ENCODE assay signal across 8 cellular contexts in the genomic region with DNA sequence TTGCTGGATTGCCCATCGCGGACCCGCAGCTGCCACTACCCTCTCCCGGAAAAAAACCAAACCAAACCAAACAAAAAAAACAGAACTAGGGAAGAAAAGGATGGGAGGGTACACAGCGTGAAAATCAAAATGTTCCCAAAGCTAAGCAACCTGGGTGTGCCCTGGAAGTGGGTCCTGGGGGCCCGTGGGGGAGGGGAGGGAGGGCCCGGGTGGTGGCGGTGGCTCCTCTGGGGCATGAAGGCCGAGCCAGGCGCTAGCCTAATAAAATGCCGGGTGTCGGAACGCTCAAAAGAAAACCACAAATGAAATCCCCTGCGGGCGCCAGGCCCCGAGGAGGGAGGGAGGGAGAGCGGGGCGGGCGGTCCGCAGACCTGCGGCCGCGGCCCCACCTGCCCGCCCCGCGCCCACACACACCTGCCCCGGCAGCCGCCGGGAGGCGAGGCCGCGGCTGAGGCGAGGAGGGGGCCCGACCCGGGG. TPM values are rescaled to one million over a fixed set of nuclear protein-coding genes. Genes with fewer than 3 reads are reported as not detected.
DNase-seq lines count a peak whose midpoint lies in the region; ATAC-seq, FAIRE-seq and TF ChIP-seq lines count a peak whose summit lies in the region.

No MANE protein-coding gene starts in this region.

- intact Hi-C loops in body of pancreas (cut with DNase I): loop anchor here (10.0 kb wide), 1 partner anchor 187 kb away; no protein-coding TSS in a partner anchor

- ATAC-seq in A549: peak; percentile 25 to 57; a peak in 5 of 6 replicates
- peak; percentile 28 for ATAC-seq in GM18858 (IDR thresholded peaks at IDR 0.05; ENCODE audit: unreplicated experiment)
- ATAC-seq in HG03060 (IDR thresholded peaks at IDR 0.05; ENCODE audit: low read depth, unreplicated experiment): peak; percentile 23
- peak; percentile 51 for ATAC-seq in body of pancreas

- TF ChIP-seq RAD21 in A549 (conservative IDR thresholded peaks at IDR 0.05 in 1 of 2, IDR thresholded peaks at IDR 0.05 in 1 of 2): no peak

- H3K27me3 ChIP-seq in Peyer's patch (no peaks in the 10 kb centered on the region), body of pancreas (no peaks in the 10 kb centered on the region)

- no peak for TF ChIP-seq EP300 in A549 (IDR thresholded peaks at IDR 0.05)

- no peak for FAIRE-seq in A549 (lab: Jason Lieb, UNC)

- POLR2A ChIA-PET in A549 (lab: Yijun Ruan, JAX): no interaction called here

- H3K4me3 ChIP-seq in A549: peak overlapping the region; percentile 100
- H3K4me3 ChIP-seq in Peyer's patch: peak overlapping the region; percentile 89 to 99 (median 94)
- peak overlapping the region; percentile 17 to 88 for H3K4me3 ChIP-seq in body of pancreas

- CTCF ChIA-PET in A549 (lab: Yijun Ruan, JAX): no interaction called here

- H3K4me2 ChIP-seq in A549: peak overlapping the region; percentile 88

- TF ChIP-seq CTCF in A549 (IDR thresholded peaks at IDR 0.05) (no peak), Peyer's patch (IDR thresholded peaks at IDR 0.05) (no peak), body of pancreas (IDR thresholded peaks at IDR 0.05) (no peak)

- peaks cover 5% of the 10 kb centered on the region; the same call in 2 of the 3 replicates for H3K4me1 ChIP-seq in A549
- peaks cover 0 to 18% (median 2%) of the 10 kb centered on the region in 4 donors for H3K4me1 ChIP-seq in Peyer's patch
- H3K4me1 ChIP-seq in body of pancreas: peaks cover 20% of the 10 kb centered on the region

- no peak for DNase-seq in A549 (ENCODE audit: low read depth in 1 of 2, low spot score in 1 of 2)
- DNase-seq in Peyer's patch: peak in 2 of 3 donors; percentile 21 to 51
- peak; percentile 12 to 29 (median 18) for DNase-seq in body of pancreas
- peak; percentile 85 for DNase-seq in islet precursor cell
- peak; percentile 35 for DNase-seq in stimulated activated CD4-positive, alpha-beta T cell treated with anti-CD3 and anti-CD28 coated beads, Interleukin-4, amount 100 ng/mL, for 1 hour
- DNase-seq in SHP77 treated with DMSO at 0.1 percent for 48 hours (lab: John Stamatoyannopoulos, UW): no peak

- WGBS in A549 (ENCODE audit: missing lambda C conversion rate): 6% methylated on average over 15 of the region's 35 CpGs
- 1 to 2% methylated on average over 12 to 19 of the region's 35 CpGs for WGBS in body of pancreas, 2 donors

- H3K27ac ChIP-seq in A549 (peak overlapping the region; percentile 84 to 94), Peyer's patch (peak overlapping the region; percentile 73 to 94 (median 88)), body of pancreas (peak overlapping the region; percentile 72 to 88 (median 83))

- H3K36me3 ChIP-seq in Peyer's patch (no peaks in the 10 kb centered on the region), body of pancreas (replicated peaks in 1 of 2; ENCODE audit: insufficient read depth in 1 of 2, low read depth in 2 of 2) (no peaks in the 10 kb centered on the region)

- H3K9me3 ChIP-seq in A549 (no peaks in the 10 kb centered on the region), Peyer's patch (no peaks in the 10 kb centered on the region), body of pancreas (no peaks in the 10 kb centered on the region)

- TF ChIP-seq POLR2A in A549 (IDR thresholded peaks at IDR 0.05; ENCODE audit: low read length) (no peak), Peyer's patch (IDR thresholded peaks at IDR 0.05) (no peak), body of pancreas (IDR thresholded peaks at IDR 0.05) (no peak)

TF ChIP-seq in A549, 52 proteins besides CTCF, POLR2A, EP300 and RAD21:
- no peak for TF ChIP-seq CHD4 (IDR thresholded peaks at IDR 0.05; ENCODE audit: borderline replicate concordance)
- 0 out of 2 replicates have a peak, but pooled peaks have one; percentile 27 for TF ChIP-seq PHF8 (IDR thresholded peaks at IDR 0.05; ENCODE audit: borderline replicate concordance, low read depth)
- no peak for TF ChIP-seq POLR2AphosphoS2 (conservative IDR thresholded peaks at IDR 0.05; ENCODE audit: low read length)

RNA-seq across cellular contexts. Expression of gene HECTD4, which starts 0.8 kb away (rescaled TPM):
- polyA plus RNA-seq in A549 (2011; rRNA removed) (14.7 and 21.4 TPM in 2 replicates), A549 (2017; fragmentation: RNase III; extraction: RNeasy Plus Mini Kit Qiagen cat#74134 plus additional on column Dnase treatment) (8.5 to 9.9 TPM (median 9.8 TPM) in 3 replicates)
- polyA plus RNA-seq in A549 (2012; cell fraction: cytosol; rRNA removed): 14.7 and 16.5 TPM in 2 replicates
- 46.1 and 61.5 TPM in 2 replicates for polyA plus RNA-seq in A549 (2012; cell fraction: nucleus; rRNA removed)
- polyA minus RNA-seq in A549 (2011; rRNA and poly(A)+ RNA removed): 37.6 and 41.5 TPM in 2 replicates
- total RNA-seq in Peyer's patch (100 to 1,000 TPM in 1 of 4 donors, 10 to 100 TPM in 3; 49.9 to 118 (median 87.3) TPM), body of pancreas (10 to 100 TPM; 23.3 to 45.2 TPM)

RNA-seq across cellular contexts. Expression of gene RPL6, which starts 27.9 kb away (rescaled TPM):
- polyA plus RNA-seq in A549 (2011; rRNA removed): 2,693 and 2,889 TPM in 2 replicates
- 1,349 and 1,454 TPM in 2 replicates for polyA plus RNA-seq in A549 (2012; cell fraction: cytosol; rRNA removed)
- polyA plus RNA-seq in A549 (2012; cell fraction: nucleus; rRNA removed): 377 and 674 TPM in 2 replicates
- polyA plus RNA-seq in A549 (2017; fragmentation: RNase III; extraction: RNeasy Plus Mini Kit Qiagen cat#74134 plus additional on column Dnase treatment): 1,572 to 1,776 TPM (median 1,661 TPM) in 3 replicates
- polyA minus RNA-seq in A549 (2011; rRNA and poly(A)+ RNA removed): 507 and 753 TPM in 2 replicates
- 1,000 to 10,000 TPM in 1 of 4 donors, 100 to 1,000 TPM in 3; 448 to 1,258 (median 570) TPM for total RNA-seq in Peyer's patch
- total RNA-seq in body of pancreas: 100 to 1,000 TPM; 864 to 931 TPM

RNA-seq across cellular contexts. Expression of gene PTPN11, which starts 37.3 kb away (rescaled TPM):
- polyA plus RNA-seq in A549 (2011; rRNA removed): 111 and 194 TPM in 2 replicates
- 40.4 and 45.9 TPM in 2 replicates for polyA plus RNA-seq in A549 (2012; cell fraction: cytosol; rRNA removed)
- polyA plus RNA-seq in A549 (2012; cell fraction: nucleus; rRNA removed): 26.5 and 32.2 TPM in 2 replicates
- 73.1 to 78.6 TPM (median 77.1 TPM) in 3 replicates for polyA plus RNA-seq in A549 (2017; fragmentation: RNase III; extraction: RNeasy Plus Mini Kit Qiagen cat#74134 plus additional on column Dnase treatment)
- polyA minus RNA-seq in A549 (2011; rRNA and poly(A)+ RNA removed): 73.8 and 78.2 TPM in 2 replicates
- total RNA-seq in Peyer's patch: 100 to 1,000 TPM in 1 of 4 donors, 10 to 100 TPM in 3; 34.5 to 128 (median 40.5) TPM
- total RNA-seq in body of pancreas: 10 to 100 TPM; 31.6 to 47.1 TPM

Comparison
In these comparisons a context has a peak if more than half of its experiments do, and no peak if none do; other contexts are left out.
1. DNase-seq: peak in Peyer's patch (2 of 3), body of pancreas (4 of 4), islet precursor cell (single experiment) and stimulated activated CD4-positive, alpha-beta T cell treated with anti-CD3 and anti-CD28 coated beads, Interleukin-4, amount 100 ng/mL, for 1 hour (single experiment); none in A549 (0 of 2) and SHP77 treated with DMSO at 0.1 percent for 48 hours (single experiment).
2. Peak in every context shown above with its lines, with median percentiles within 50 percentile points of each other: ATAC-seq, H3K27ac ChIP-seq and H3K4me3 ChIP-seq.